In genomic region chr9:97599447-97599846, GRCh38 we compare ENCODE assay signal across 12 cellular contexts. TPM values are rescaled to one million over a fixed set of nuclear protein-coding genes. Genes with fewer than 3 reads are reported as not detected.
A peak's percentile ranks its signal among the peaks of the same experiment; 100 is the strongest.
DNase-seq lines count a peak whose midpoint lies in the region; ATAC-seq and TF ChIP-seq lines count a peak whose summit lies in the region.
"Had no signal": no experiment of that assay in that cellular context is flagged by ENCODE, and none has a peak within 500 bp of the region (broad histone marks: within the 10 kb centered on the region; RNA-seq: fewer than 3 reads in every experiment).

No MANE protein-coding gene starts in this region.

- H3K4me1 Mint-ChIP-seq in endodermal cell = peaks cover 19% of the 10 kb centered on the region

- no peaks in the 10 kb centered on the region for H4K20me1 ChIP-seq in MM.1S (ENCODE audit: insufficient read depth, low read length)

- ATAC-seq in GM18502 (IDR thresholded peaks at IDR 0.05; ENCODE audit: poor library complexity, unreplicated experiment) = no peak

- H3K36me3 ChIP-seq in BE2C (peaks cover 83% of the 10 kb centered on the region), MM.1S (replicated peaks; ENCODE audit: insufficient read depth, low read length) (0 out of 2 replicates have a peak, but pooled peaks cover 2% of the 10 kb centered on the region), endodermal cell (ENCODE audit: control insufficient read depth, insufficient read depth, low read length) (peaks cover 43% of the 10 kb centered on the region), skeletal muscle tissue (ENCODE audit: control insufficient read depth in 3 of 3, insufficient read depth in 3 of 3, low read length in 3 of 3) (peaks cover 24 to 36% (median 28%) of the 10 kb centered on the region in 3 donors), spleen (peaks cover 3 to 53% (median 40%) of the 10 kb centered on the region in 6 donors)

- H3K4me3 ChIP-seq in BE2C (ENCODE audit: low read depth, low read length) (no peak overlapping the region), MM.1S (ENCODE audit: low read length) (no peak overlapping the region), endodermal cell (ENCODE audit: low read length) (no peak overlapping the region), skeletal muscle tissue (ENCODE audit: low read length in 3 of 3) (no peak overlapping the region), spleen (no peak overlapping the region)
- H3K4me3 ChIP-seq: A549 had no signal

- H3F3A ChIP-seq in MM.1S (ENCODE audit: insufficient read depth, low read length) = 0 out of 2 replicates have a peak, but pooled peaks cover 3% of the 10 kb centered on the region

- H3K9ac ChIP-seq in MM.1S (ENCODE audit: low read length) (no peak overlapping the region), endodermal cell (ENCODE audit: extremely low read depth, low read length, poor library complexity, severe bottlenecking) (no peak overlapping the region), skeletal muscle tissue (ENCODE audit: low read depth in 1 of 3, low read length in 3 of 3) (peak overlapping the region in 2 of 3 donors; percentile 12 to 40)

- no peaks in the 10 kb centered on the region for H3K9me3 Mint-ChIP-seq in endodermal cell
- H3K9me3 Mint-ChIP-seq: IgD-negative memory B cell had no signal

- H3K9me3 ChIP-seq in BE2C (no peaks in the 10 kb centered on the region), MM.1S (replicated peaks; ENCODE audit: insufficient read depth, low read length) (no peaks in the 10 kb centered on the region), endodermal cell (ENCODE audit: control insufficient read depth, low read length) (no peaks in the 10 kb centered on the region), skeletal muscle tissue (ENCODE audit: control insufficient read depth in 3 of 3, low read length in 3 of 3) (no peaks in the 10 kb centered on the region), spleen (no peaks in the 10 kb centered on the region)
- H3K9me3 ChIP-seq: A549 had no signal

- H3K27ac ChIP-seq in MM.1S (ENCODE audit: low read length) (peak overlapping the region; percentile 12; the same call in 1 of the 2 replicates), endodermal cell (ENCODE audit: low read depth, low read length) (no peak overlapping the region), skeletal muscle tissue (ENCODE audit: low read depth, low read length) (peak overlapping the region; percentile 44), spleen (no peak overlapping the region)
- H3K27ac ChIP-seq: A549 had no signal

- no peak overlapping the region for H3K4me3 Mint-ChIP-seq in endodermal cell
- H3K4me3 Mint-ChIP-seq: B cell, IgD-negative memory B cell had no signal

- TF ChIP-seq POLR2A in spleen (IDR thresholded peaks at IDR 0.05) = no peak

- peaks cover 42% of the 10 kb centered on the region for H3K36me3 Mint-ChIP-seq in endodermal cell (ENCODE audit: low read depth)

- H3K27me3 Mint-ChIP-seq in endodermal cell (ENCODE audit: insufficient read depth) = peaks cover 4% of the 10 kb centered on the region
- H3K27me3 Mint-ChIP-seq: B cell, IgD-negative memory B cell had no signal

- 91 to 95% methylated on average over 1 to 4 of the region's 4 CpGs for WGBS in endodermal cell (ENCODE audit: insufficient coverage in 1 of 2, insufficient read length in 1 of 2), 2 experiments
- 95 to 98% (median 96%) methylated on average over 4 of the region's 4 CpGs for WGBS in spleen, 5 donors

- H3K27ac Mint-ChIP-seq in endodermal cell = peak overlapping the region; percentile 32
- H3K27ac Mint-ChIP-seq: B cell had no signal

- H3K27me3 ChIP-seq in BE2C (no peaks in the 10 kb centered on the region), MM.1S (replicated peaks; ENCODE audit: insufficient read depth, low read length) (no peaks in the 10 kb centered on the region), endodermal cell (ENCODE audit: control insufficient read depth, insufficient read depth, low read length, poor library complexity, severe bottlenecking) (no peaks in the 10 kb centered on the region), skeletal muscle tissue (ENCODE audit: control insufficient read depth in 3 of 3, insufficient read depth in 3 of 3, low read length in 3 of 3) (no peaks in the 10 kb centered on the region), spleen (replicated peaks in 1 of 7) (no peaks in the 10 kb centered on the region)

- H3K4me1 ChIP-seq in BE2C = peaks cover 21% of the 10 kb centered on the region
- peaks cover 16% of the 10 kb centered on the region for H3K4me1 ChIP-seq in MM.1S (ENCODE audit: low read length)
- H3K4me1 ChIP-seq in endodermal cell (ENCODE audit: control insufficient read depth, insufficient read depth, low read length) = peaks cover 6% of the 10 kb centered on the region
- H3K4me1 ChIP-seq in skeletal muscle tissue (ENCODE audit: control insufficient read depth in 3 of 3, insufficient read depth in 3 of 3, low read length in 3 of 3) = peaks cover 64 to 84% (median 80%) of the 10 kb centered on the region in 3 donors
- H3K4me1 ChIP-seq in spleen = peaks cover 0 to 9% (median 6%) of the 10 kb centered on the region in 6 donors
- H3K4me1 ChIP-seq: A549 had no signal

- no peaks in the 10 kb centered on the region for H3K79me2 ChIP-seq in MM.1S (ENCODE audit: low read length)

- DNase-seq in BE2C (no peak), MM.1S (peak; percentile 17), endodermal cell (no peak), head of caudate nucleus (no peak), spleen (no peak)
- DNase-seq: H7, Karpas-422 had no signal

- no peak overlapping the region for H3K4me2 ChIP-seq in MM.1S (ENCODE audit: low read depth, low read length)
- H3K4me2 ChIP-seq: A549 had no signal

- TF ChIP-seq CTCF in BE2C (IDR thresholded peaks at IDR 0.05; ENCODE audit: low read depth, low read length) (peak; percentile 4; the same call in 1 of the 2 replicates), MM.1S (IDR thresholded peaks at IDR 0.05; ENCODE audit: low read length) (no peak), endodermal cell (conservative IDR thresholded peaks at IDR 0.05) (no peak), spleen (IDR thresholded peaks at IDR 0.05 in 8 of 11, conservative IDR thresholded peaks at IDR 0.05 in 3 of 11) (no peak)

- no peak overlapping the region for H2AFZ ChIP-seq in MM.1S (ENCODE audit: low read length)

- no peaks in the 10 kb centered on the region for H3K9me2 ChIP-seq in MM.1S (replicated peaks; ENCODE audit: insufficient read depth, low read length)

- intact Hi-C loops in head of caudate nucleus (cut with DNase I) (loop anchor here (5.0 kb wide), 1 partner anchor 132 kb away; no protein-coding TSS in a partner anchor), spleen (cut with DNase I; ENCODE audit: low total_unique reads) (loop anchor here (5.0 kb wide), 1 partner anchor 132 kb away; no protein-coding TSS in a partner anchor)

RNA-seq across cellular contexts. Expression of gene TSTD2, which starts 33.7 kb away (rescaled TPM):
- 25.7 TPM for polyA plus RNA-seq in BE2C (2012; ENCODE audit: insufficient read depth, insufficient read length, low read depth)
- 10 to 100 TPM; 23.0 TPM for total RNA-seq in endodermal cell
- 31.3 TPM for polyA plus RNA-seq in endodermal cell (2013, experiment 1 of 2)
- polyA plus RNA-seq in endodermal cell (2013, experiment 2 of 2) = 25.4 TPM
- 21.4 TPM for total RNA-seq in skeletal muscle tissue
- 10 to 100 TPM; 17.4 to 31.0 (median 19.2) TPM for total RNA-seq in spleen
- polyA plus RNA-seq in spleen = 10 to 100 TPM in 2 of 3 donors, 1 to 10 TPM in 1; 8.1 to 10.4 (median 10.4) TPM

RNA-seq across cellular contexts. Expression of gene NCBP1, which starts 34.2 kb away (rescaled TPM):
- 49.7 TPM for polyA plus RNA-seq in BE2C (2012; ENCODE audit: insufficient read depth, insufficient read length, low read depth)
- total RNA-seq in endodermal cell (10 to 100 TPM; 47.0 to 51.7 TPM), skeletal muscle tissue (50.1 TPM), spleen (10 to 100 TPM; 17.7 to 30.6 (median 27.3) TPM)
- polyA plus RNA-seq in endodermal cell (2013, experiment 1 of 2) = 41.2 TPM
- 33.7 TPM for polyA plus RNA-seq in endodermal cell (2013, experiment 2 of 2)
- polyA plus RNA-seq in spleen = 10 to 100 TPM in 1 of 3 donors, 1 to 10 TPM in 2; 6.5 to 10.8 (median 8.2) TPM

Comparison
In these comparisons a context has a peak if more than half of its experiments do, and no peak if none do; other contexts are left out.
1. H3K27ac ChIP-seq: peak in MM.1S (single experiment) and skeletal muscle tissue (single experiment); none in endodermal cell (single experiment) and spleen (0 of 8).
2. H3K9ac ChIP-seq: peak in skeletal muscle tissue (2 of 3); none in MM.1S (single experiment) and endodermal cell (single experiment).